In the genomic region with DNA sequence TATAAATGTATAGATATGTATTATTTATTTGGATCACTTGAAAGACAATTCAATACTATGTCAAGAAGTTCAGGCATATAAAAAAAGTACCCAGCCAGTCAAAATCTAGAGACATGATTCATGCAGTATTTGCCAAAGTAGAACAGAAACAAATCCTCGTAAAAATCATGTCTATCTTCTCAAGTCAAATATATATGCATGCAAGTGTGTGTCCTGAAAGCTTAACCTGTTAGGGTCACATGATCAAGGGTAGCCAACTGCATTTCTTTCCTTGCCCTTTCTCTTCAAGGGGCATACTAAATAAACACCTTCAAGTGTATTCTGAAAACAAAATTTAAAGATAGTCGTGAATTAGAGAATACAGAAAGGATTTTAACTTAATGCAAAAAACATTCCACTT, we compare ENCODE assay signal across 19 cellular contexts.
DNase-seq lines count a peak whose midpoint lies in the region; ATAC-seq, FAIRE-seq and TF ChIP-seq lines count a peak whose summit lies in the region.
"Had no signal": no experiment of that assay in that cellular context is flagged by ENCODE, and none has a peak within 500 bp of the region (broad histone marks: within the 10 kb centered on the region; RNA-seq: fewer than 3 reads in every experiment).

No MANE protein-coding gene starts in this region.

- in situ Hi-C loops in mammary epithelial cell (cut with MboI; ENCODE audit: low sequenced_read_pairs in 2 of 2) = no loop called here

- H3K9me3 Mint-ChIP-seq in activated T-helper 2 cell treated with anti-CD3 and anti-CD28 coated beads, Interferon-gamma antibody, Interleukin-2, Interleukin-4, amounts not matched to agents 10 μg/mL and 5 μg/mL and 100 μg/mL, durations not matched to agents 14 hours and 24 hours and 36 hours = no peaks in the 10 kb centered on the region
- H3K9me3 Mint-ChIP-seq: CD4-positive, alpha-beta memory T cell; H9 had no signal

- intact Hi-C loops in mammary epithelial cell (cut with micrococcal nuclease) = no loop called here
- intact Hi-C loops in activated T-helper 2 cell treated with anti-CD3 and anti-CD28 coated beads, Interferon-gamma antibody, Interleukin-2, Interleukin-4, amounts not matched to agents 10 μg/mL and 5 μg/mL and 100 μg/mL, durations not matched to agents 14 hours and 24 hours and 36 hours (cut with micrococcal nuclease) = no loop called here

- no peak overlapping the region for H3K4me3 Mint-ChIP-seq in activated T-helper 2 cell treated with anti-CD3 and anti-CD28 coated beads, Interferon-gamma antibody, Interleukin-2, Interleukin-4, amounts not matched to agents 10 μg/mL and 5 μg/mL and 100 μg/mL, durations not matched to agents 14 hours and 24 hours and 36 hours (ENCODE audit: low read depth)
- H3K4me3 Mint-ChIP-seq: CD4-positive, alpha-beta memory T cell; H9 had no signal

- ATAC-seq in HG03039 (IDR thresholded peaks at IDR 0.05; ENCODE audit: unreplicated experiment) = no peak
- ATAC-seq: A549, GM12878, HCT116 had no signal

- no peak overlapping the region for H3K27ac Mint-ChIP-seq in activated T-helper 2 cell treated with anti-CD3 and anti-CD28 coated beads, Interferon-gamma antibody, Interleukin-2, Interleukin-4, amounts not matched to agents 10 μg/mL and 5 μg/mL and 100 μg/mL, durations not matched to agents 14 hours and 24 hours and 36 hours
- H3K27ac Mint-ChIP-seq: CD4-positive, alpha-beta memory T cell had no signal

- dilution Hi-C loops in mammary epithelial cell (cut with HindIII; ENCODE audit: low sequenced_read_pairs) = no loop called here

- FAIRE-seq in D721Med (lab: Jason Lieb, UNC) = peak; percentile 77
- FAIRE-seq: GM12878 had no signal

- H4K20me1 ChIP-seq in mammary epithelial cell (ENCODE audit: insufficient read depth, low read length) = no peaks in the 10 kb centered on the region

- H3K27me3 ChIP-seq in mammary epithelial cell (ENCODE audit: insufficient read depth, low read length) = no peaks in the 10 kb centered on the region

- 100% methylated on average over 2 of the region's 2 CpGs for WGBS in mammary epithelial cell (ENCODE audit: low coverage, missing lambda C conversion rate)

- CTCF ChIA-PET in mammary epithelial cell (lab: Charles Lee; ENCODE audit: low non-redundant PET) = no interaction called here

- H2AFZ ChIP-seq in mammary epithelial cell (ENCODE audit: low read depth, low read length) = no peak overlapping the region
- H2AFZ ChIP-seq: GM23248 had no signal

- H3K27ac ChIP-seq in mammary epithelial cell (ENCODE audit: insufficient read depth, low read depth, low read length) = no peak overlapping the region
- H3K27ac ChIP-seq: A549, GM23248 had no signal

- H3K4me2 ChIP-seq in mammary epithelial cell (ENCODE audit: insufficient read depth, low read depth, low read length) = peak overlapping the region; percentile 64
- H3K4me2 ChIP-seq: A549 had no signal

- no peak overlapping the region for H3K4me3 ChIP-seq in LNCaP clone FGC (ENCODE audit: low read depth, low read length)
- H3K4me3 ChIP-seq in mammary epithelial cell (replicated peaks in 1 of 3; ENCODE audit: insufficient read depth in 1 of 3, low read depth in 2 of 3, low read length in 3 of 3) = peak overlapping the region in 1 of 3 experiments; percentile 21
- H3K4me3 ChIP-seq: A549, GM12878, GM23248 had no signal

- no peaks in the 10 kb centered on the region for H3K9me3 ChIP-seq in mammary epithelial cell (replicated peaks; ENCODE audit: insufficient read depth, low read length)
- H3K9me3 ChIP-seq: A549 had no signal

- H3K9ac ChIP-seq in mammary epithelial cell (ENCODE audit: insufficient read depth, low read length) = no peak overlapping the region
- H3K9ac ChIP-seq: GM23248 had no signal

- no TSS peak for BruUV-seq in mammary epithelial cell (replicated peaks; lab: Mats Ljungman, UMichigan)

- H3K36me3 ChIP-seq in mammary epithelial cell (ENCODE audit: insufficient read depth, low read length) = no peaks in the 10 kb centered on the region

- DNase-seq in D721Med (ENCODE audit: insufficient read length, low spot score) (no peak), LNCaP clone FGC (ENCODE audit: low read depth) (peak; percentile 43), mammary epithelial cell (peak; percentile 2)
- DNase-seq in NK-92 treated with Interleukin-12 subunit alpha and Interleukin-12 subunit beta, amount 100 ng/mL, for 24 hours (lab: John Stamatoyannopoulos, UW) = no peak
- no peak for DNase-seq in activated T-helper 2 cell treated with anti-CD3 and anti-CD28 coated beads, Interferon-gamma antibody, Interleukin-2, Interleukin-4, amounts not matched to agents 10 μg/mL and 5 μg/mL and 100 μg/mL, durations not matched to agents 14 hours and 24 hours and 36 hours (ENCODE audit: low spot score)
- DNase-seq: 8988T; ACHN; C1 segment of cervical spinal cord; Calu3; CD4-positive, alpha-beta memory T cell; COR-L47; DMS153; DND-41; GM23248; H9 had no signal

- no peaks in the 10 kb centered on the region for H3K79me2 ChIP-seq in mammary epithelial cell (ENCODE audit: insufficient read depth, low read length)

- no peaks in the 10 kb centered on the region for H3K27me3 Mint-ChIP-seq in activated T-helper 2 cell treated with anti-CD3 and anti-CD28 coated beads, Interferon-gamma antibody, Interleukin-2, Interleukin-4, amounts not matched to agents 10 μg/mL and 5 μg/mL and 100 μg/mL, durations not matched to agents 14 hours and 24 hours and 36 hours (ENCODE audit: low read depth)
- H3K27me3 Mint-ChIP-seq: CD4-positive, alpha-beta memory T cell had no signal

- peaks cover 6% of the 10 kb centered on the region for H3K4me1 ChIP-seq in mammary epithelial cell (ENCODE audit: insufficient read depth, low read length)
- H3K4me1 ChIP-seq: A549 had no signal

- no peaks in the 10 kb centered on the region for H3K4me1 Mint-ChIP-seq in activated T-helper 2 cell treated with anti-CD3 and anti-CD28 coated beads, Interferon-gamma antibody, Interleukin-2, Interleukin-4, amounts not matched to agents 10 μg/mL and 5 μg/mL and 100 μg/mL, durations not matched to agents 14 hours and 24 hours and 36 hours (ENCODE audit: low read depth)
- H3K4me1 Mint-ChIP-seq: CD4-positive, alpha-beta memory T cell had no signal

- H3K36me3 Mint-ChIP-seq in activated T-helper 2 cell treated with anti-CD3 and anti-CD28 coated beads, Interferon-gamma antibody, Interleukin-2, Interleukin-4, amounts not matched to agents 10 μg/mL and 5 μg/mL and 100 μg/mL, durations not matched to agents 14 hours and 24 hours and 36 hours (ENCODE audit: low read depth) = no peaks in the 10 kb centered on the region

- TF ChIP-seq CTCF in D721Med (IDR thresholded peaks at IDR 0.05; ENCODE audit: insufficient read depth, missing control alignments) = no peak
- no peak for TF ChIP-seq CTCF in LNCaP clone FGC (IDR thresholded peaks at IDR 0.05; ENCODE audit: control insufficient read depth, extremely low read depth, insufficient read depth)
- no peak for TF ChIP-seq CTCF in mammary epithelial cell (conservative IDR thresholded peaks at IDR 0.05 in 1 of 2, IDR thresholded peaks at IDR 0.05 in 1 of 2; ENCODE audit: extremely low read depth in 1 of 2, insufficient read depth in 1 of 2, low read depth in 1 of 2, low read length in 2 of 2)

Comparison
In these comparisons a context has a peak if more than half of its experiments do, and no peak if none do; other contexts are left out.
1. DNase-seq: peak in LNCaP clone FGC (single experiment) and mammary epithelial cell (single experiment); none in D721Med (single experiment), NK-92 treated with Interleukin-12 subunit alpha and Interleukin-12 subunit beta, amount 100 ng/mL, for 24 hours (single experiment) and activated T-helper 2 cell treated with anti-CD3 and anti-CD28 coated beads, Interferon-gamma antibody, Interleukin-2, Interleukin-4, amounts not matched to agents 10 μg/mL and 5 μg/mL and 100 μg/mL, durations not matched to agents 14 hours and 24 hours and 36 hours (single experiment).